ENCODE assay signal across 8 cellular contexts in genomic region chr5:52801329-52801728, GRCh38. TPM values are rescaled to one million over a fixed set of nuclear protein-coding genes. Genes with fewer than 3 reads are reported as not detected.
DNase-seq lines count a peak whose midpoint lies in the region; ATAC-seq and TF ChIP-seq lines count a peak whose summit lies in the region.

No MANE protein-coding gene starts in this region.

- peak overlapping the region; percentile 93 for H3K27ac Mint-ChIP-seq in activated CD8-positive, alpha-beta memory T cell treated with anti-CD3 and anti-CD28 coated beads, Interleukin-2, amount 10 ng/mL, durations not matched to agents 7 days and 5 days
- H3K27ac Mint-ChIP-seq in T-helper 17 cell = peak overlapping the region; percentile 97

- peak; percentile 43 for DNase-seq in activated CD8-positive, alpha-beta memory T cell treated with anti-CD3 and anti-CD28 coated beads, Interleukin-2, amount 10 ng/mL, durations not matched to agents 7 days and 5 days
- DNase-seq in activated CD8-positive, alpha-beta memory T cell treated with anti-CD3 and anti-CD28 coated beads, Interleukin-2, amount 50 U/mL, for 4 hours = no peak
- no peak for DNase-seq in T-helper 17 cell
- DNase-seq in fibroblast of lung (ENCODE audit: low read depth in 2 of 2) = peak; percentile 25 to 40
- DNase-seq in stimulated activated CD4-positive, alpha-beta T cell treated with anti-CD3 and anti-CD28 coated beads, Interleukin-4, amount 100 ng/mL, for 24 hours = no peak
- DNase-seq in HK-2 (ENCODE audit: unreplicated experiment) = no peak
- no peak for DNase-seq in AG08395 (ENCODE audit: low spot score)

- H3K4me1 Mint-ChIP-seq in activated CD8-positive, alpha-beta memory T cell treated with anti-CD3 and anti-CD28 coated beads, Interleukin-2, amount 10 ng/mL, durations not matched to agents 7 days and 5 days = peaks cover 55% of the 10 kb centered on the region
- peaks cover 53% of the 10 kb centered on the region for H3K4me1 Mint-ChIP-seq in T-helper 17 cell

- H3K9me3 Mint-ChIP-seq in activated CD8-positive, alpha-beta memory T cell treated with anti-CD3 and anti-CD28 coated beads, Interleukin-2, amount 10 ng/mL, durations not matched to agents 7 days and 5 days (ENCODE audit: low read depth) = no peaks in the 10 kb centered on the region

- CTCF ChIA-PET in activated CD8-positive, alpha-beta memory T cell treated with anti-CD3 and anti-CD28 coated beads, Interleukin-2, amount 10 ng/mL, durations not matched to agents 7 days and 5 days (lab: Charles Lee) = interaction anchor here (1.0 to 3.9 kb wide), 3 partner anchors 11 to 23 kb away, joined by 4 to 34 read pairs (median 12); partner anchors contain the start of genes ITGA1 and PELO

- H3K27me3 ChIP-seq in fibroblast of lung (ENCODE audit: control insufficient read depth, insufficient read depth, low read length) (no peaks in the 10 kb centered on the region), parathyroid adenoma (ENCODE audit: control insufficient read depth, insufficient read depth, low read length) (no peaks in the 10 kb centered on the region)

- H3K9me3 ChIP-seq in T-helper 17 cell (ENCODE audit: control insufficient read depth, low read length, poor library complexity, severe bottlenecking) (no peaks in the 10 kb centered on the region), fibroblast of lung (ENCODE audit: control insufficient read depth, insufficient read depth, low read depth, low read length) (no peaks in the 10 kb centered on the region), parathyroid adenoma (ENCODE audit: control insufficient read depth, low read length) (no peaks in the 10 kb centered on the region)

- peaks cover 79% of the 10 kb centered on the region for H3K79me2 ChIP-seq in fibroblast of lung (ENCODE audit: control insufficient read depth, insufficient read depth, low read length)
- peaks cover 38% of the 10 kb centered on the region for H3K79me2 ChIP-seq in parathyroid adenoma

- H2AFZ ChIP-seq in fibroblast of lung (ENCODE audit: low read length) (no peak overlapping the region), parathyroid adenoma (no peak overlapping the region)

- H3K36me3 ChIP-seq in fibroblast of lung (ENCODE audit: control insufficient read depth, insufficient read depth, low read length) (no peaks in the 10 kb centered on the region), parathyroid adenoma (ENCODE audit: control insufficient read depth, insufficient read depth, low read length) (no peaks in the 10 kb centered on the region)

- H3K4me3 Mint-ChIP-seq in activated CD8-positive, alpha-beta memory T cell treated with anti-CD3 and anti-CD28 coated beads, Interleukin-2, amount 10 ng/mL, durations not matched to agents 7 days and 5 days = peak overlapping the region; percentile 95
- H3K4me3 Mint-ChIP-seq in T-helper 17 cell = peak overlapping the region; percentile 98

- H3K4me3 ChIP-seq in fibroblast of lung (replicated peaks in 1 of 4; ENCODE audit: control extremely low read depth in 1 of 4, insufficient read depth in 1 of 4, low read depth in 3 of 4, low read length in 4 of 4) (peak overlapping the region; percentile 72 to 96 (median 86)), parathyroid adenoma (ENCODE audit: low read depth, low read length) (peak overlapping the region; percentile 76)

- H3K27ac ChIP-seq in fibroblast of lung (ENCODE audit: insufficient read depth, low read length) = peak overlapping the region; percentile 99
- peak overlapping the region; percentile 92 for H3K27ac ChIP-seq in parathyroid adenoma

- H3K36me3 Mint-ChIP-seq in activated CD8-positive, alpha-beta memory T cell treated with anti-CD3 and anti-CD28 coated beads, Interleukin-2, amount 10 ng/mL, durations not matched to agents 7 days and 5 days = peaks cover 45% of the 10 kb centered on the region
- H3K36me3 Mint-ChIP-seq in T-helper 17 cell (ENCODE audit: low read depth) = peaks cover 6% of the 10 kb centered on the region

- H3K9ac ChIP-seq in fibroblast of lung (ENCODE audit: insufficient read depth, low read length) = peak overlapping the region; percentile 96
- no peak overlapping the region for H3K9ac ChIP-seq in parathyroid adenoma

- peaks cover 2% of the 10 kb centered on the region for H4K20me1 ChIP-seq in fibroblast of lung (ENCODE audit: control insufficient read depth, extremely low read depth, insufficient read depth, low read length)

- no peak for TF ChIP-seq CTCF in fibroblast of lung (conservative IDR thresholded peaks at IDR 0.05 in 1 of 2, IDR thresholded peaks at IDR 0.05 in 1 of 2; ENCODE audit: low read depth in 1 of 2, low read length in 2 of 2)
- TF ChIP-seq CTCF in parathyroid adenoma (IDR thresholded peaks at IDR 0.05) = no peak

- H3K4me1 ChIP-seq in fibroblast of lung (ENCODE audit: control insufficient read depth, extremely low read depth, insufficient read depth, low read length) = peaks cover 10% of the 10 kb centered on the region
- H3K4me1 ChIP-seq in parathyroid adenoma = peaks cover 9% of the 10 kb centered on the region

- H3K4me2 ChIP-seq in fibroblast of lung (ENCODE audit: extremely low read depth, insufficient read depth, low read length) (peak overlapping the region; percentile 100), parathyroid adenoma (ENCODE audit: low read length) (peak overlapping the region; percentile 81)

- H3K27me3 Mint-ChIP-seq in activated CD8-positive, alpha-beta memory T cell treated with anti-CD3 and anti-CD28 coated beads, Interleukin-2, amount 10 ng/mL, durations not matched to agents 7 days and 5 days = no peaks in the 10 kb centered on the region
- H3K27me3 Mint-ChIP-seq in T-helper 17 cell = no peaks in the 10 kb centered on the region

- ATAC-seq in activated CD8-positive, alpha-beta memory T cell treated with anti-CD3 and anti-CD28 coated beads, Interleukin-2, amount 10 ng/mL, durations not matched to agents 7 days and 5 days = no peak
- no peak for ATAC-seq in T-helper 17 cell

RNA-seq across cellular contexts. Expression of gene ITGA1, which starts 13.6 kb away (rescaled TPM):
- total RNA-seq in activated CD8-positive, alpha-beta memory T cell treated with anti-CD3 and anti-CD28 coated beads, Interleukin-2, amount 10 ng/mL, durations not matched to agents 7 days and 5 days = 10 to 100 TPM; 37.0 to 66.8 TPM
- 1 to 10 TPM; 4.0 to 4.3 TPM for total RNA-seq in T-helper 17 cell
- total RNA-seq in fibroblast of lung = 12.1 and 12.6 TPM in 2 replicates
- 7.0 and 115 TPM in 2 replicates for polyA plus RNA-seq in fibroblast of lung
- 6.4 and 72.9 TPM in 2 replicates for polyA plus RNA-seq in fibroblast of lung (2012)
- 4.1 and 35.0 TPM in 2 replicates for polyA minus RNA-seq in fibroblast of lung (ENCODE audit: low replicate concordance)

RNA-seq across cellular contexts. Expression of gene PELO, which starts 13.6 kb away (rescaled TPM):
- 10 to 100 TPM; 41.8 to 63.4 TPM for total RNA-seq in activated CD8-positive, alpha-beta memory T cell treated with anti-CD3 and anti-CD28 coated beads, Interleukin-2, amount 10 ng/mL, durations not matched to agents 7 days and 5 days
- total RNA-seq in T-helper 17 cell (1 to 10 TPM; 6.0 to 8.1 TPM), fibroblast of lung (31.1 and 45.2 TPM in 2 replicates)
- polyA plus RNA-seq in fibroblast of lung = 20.7 and 30.5 TPM in 2 replicates
- 20.5 and 35.5 TPM in 2 replicates for polyA plus RNA-seq in fibroblast of lung (2012)
- 17.3 and 33.7 TPM in 2 replicates for polyA minus RNA-seq in fibroblast of lung (ENCODE audit: low replicate concordance)

Comparison
In these comparisons a context has a peak if more than half of its experiments do, and no peak if none do; other contexts are left out.
1. DNase-seq: peak in activated CD8-positive, alpha-beta memory T cell treated with anti-CD3 and anti-CD28 coated beads, Interleukin-2, amount 10 ng/mL, durations not matched to agents 7 days and 5 days (single experiment) and fibroblast of lung (2 of 2); none in activated CD8-positive, alpha-beta memory T cell treated with anti-CD3 and anti-CD28 coated beads, Interleukin-2, amount 50 U/mL, for 4 hours (single experiment), T-helper 17 cell (0 of 3), stimulated activated CD4-positive, alpha-beta T cell treated with anti-CD3 and anti-CD28 coated beads, Interleukin-4, amount 100 ng/mL, for 24 hours (single experiment), HK-2 (single experiment) and AG08395 (single experiment).